ENCODE assay signal across 36 cellular contexts in the genomic region with DNA sequence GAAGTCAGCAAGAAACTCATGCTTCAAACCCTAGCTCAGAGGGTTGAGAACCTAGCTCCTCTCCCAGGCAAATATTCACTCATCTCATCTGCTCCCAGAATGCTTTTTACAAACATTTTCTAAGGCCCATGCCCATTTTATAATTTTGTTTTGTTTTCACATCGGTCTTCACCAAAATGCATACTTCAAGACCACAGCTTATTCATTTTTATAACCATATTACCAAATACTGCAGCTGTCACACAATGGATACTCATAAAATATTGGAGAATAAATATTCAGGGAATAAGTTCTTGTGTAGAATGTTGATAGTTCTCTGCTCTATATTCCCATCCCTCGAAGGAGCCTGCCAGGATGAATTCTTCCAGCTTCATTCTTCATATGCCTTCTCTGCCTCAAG.
"Had no signal": no experiment of that assay in that cellular context is flagged by ENCODE, and none has a peak within 500 bp of the region (broad histone marks: within the 10 kb centered on the region; RNA-seq: fewer than 3 reads in every experiment).

No MANE protein-coding gene starts in this region.

- H3K4me2 ChIP-seq: KMS-11 had no signal

- H3K9ac ChIP-seq: KMS-11 had no signal

- H3K27ac ChIP-seq: KMS-11 had no signal

- H3K4me3 ChIP-seq: MG63 had no signal

- H3K36me3 ChIP-seq: MG63 had no signal

- DNase-seq: Karpas-422, Kasumi-1, MG63, MM.1S, MV-4-11, NCI-H1048, NCI-H1092, NCI-H1092 treated with DMSO at 0.1 percent for 48 hours, NCI-H1105, NCI-H1105 treated with DMSO at 0.1 percent for 48 hours, NCI-H1417, NCI-H1417 treated with DMSO at 0.1 percent for 48 hours, NCI-H1436, NCI-H1436 treated with DMSO at 0.1 percent for 48 hours, NCI-H146, NCI-H1694, NCI-H1694 treated with DMSO at 0.1 percent for 48 hours, NCI-H187, NCI-H187 treated with DMSO at 0.1 percent for 48 hours, NCI-H1930, NCI-H2029, NCI-H2029 treated with DMSO at 0.1 percent for 48 hours, NCI-H2081, NCI-H2081 treated with DMSO at 0.1 percent for 48 hours, NCI-H2107, NCI-H2171, NCI-H2171 treated with DMSO at 0.1 percent for 48 hours, NCI-H2227 treated with DMSO at 0.1 percent for 48 hours, NCI-H226, NCI-H345, NCI-H446, NCI-H446 treated with DMSO at 0.1 percent for 48 hours, NCI-H510A, NCI-H510A treated with DMSO at 0.1 percent for 48 hours, NCI-H524 had no signal

- H3K27me3 ChIP-seq: MG63 had no signal

- H3K9me3 ChIP-seq: MG63 had no signal
